16 cellular contexts compared by ENCODE assay signal in genomic region chr3:139695007-139695406, GRCh38. TPM values are rescaled to one million over a fixed set of nuclear protein-coding genes. Genes with fewer than 3 reads are reported as not detected.
DNase-seq lines count a peak whose midpoint lies in the region; ATAC-seq and TF ChIP-seq lines count a peak whose summit lies in the region.
"Had no signal": no experiment of that assay in that cellular context is flagged by ENCODE, and none has a peak within 500 bp of the region (broad histone marks: within the 10 kb centered on the region; RNA-seq: fewer than 3 reads in every experiment).

No MANE protein-coding gene starts in this region.

- no peaks in the 10 kb centered on the region for H3K27me3 ChIP-seq in MG63
- H3K27me3 ChIP-seq in neural cell (ENCODE audit: insufficient read depth, low read depth, low read length): no peaks in the 10 kb centered on the region
- H3K27me3 ChIP-seq: BE2C had no signal

- H3K9me2 ChIP-seq in neural cell (ENCODE audit: insufficient read depth, low read length): no peaks in the 10 kb centered on the region

- in situ Hi-C loops in G401 (cut with HindIII; ENCODE audit: low sequenced_read_pairs): no loop called here

- H3F3A ChIP-seq in neural cell (ENCODE audit: insufficient read depth, low read length, poor library complexity, severe bottlenecking): no peaks in the 10 kb centered on the region

- no peak for TF ChIP-seq CTCF in neural cell (IDR thresholded peaks at IDR 0.05; ENCODE audit: poor library complexity, severe bottlenecking)

- H3K4me2 ChIP-seq in neural cell (ENCODE audit: low read length): no peak overlapping the region

- H2AFZ ChIP-seq in neural cell (ENCODE audit: low read depth, low read length): no peak overlapping the region

- no peaks in the 10 kb centered on the region for H3K79me2 ChIP-seq in neural cell (replicated peaks; ENCODE audit: insufficient read depth, low read length)

- no peaks in the 10 kb centered on the region for H4K20me1 ChIP-seq in neural cell (ENCODE audit: insufficient read depth)

- H3K27ac ChIP-seq in neural cell (ENCODE audit: low read length): peak overlapping the region; percentile 30

- DNase-seq in G401 (ENCODE audit: low spot score) (peak; percentile 60), MG63 (peak; percentile 27), cerebellar cortex (ENCODE audit: low spot score) (peak; percentile 49)
- no peak for DNase-seq in activated naive CD4-positive, alpha-beta T cell treated with anti-CD3 and anti-CD28 coated beads, Interleukin-2, amount 50 U/mL, for 16 hours
- DNase-seq: BE2C; CD4-positive, CD25-positive, alpha-beta regulatory T cell; CD8-positive, alpha-beta memory T cell; COR-L47; DMS 273 treated with DMSO at 0.1 percent for 48 hours; DMS53; DND-41; EL had no signal

- no peak for TF ChIP-seq RAD21 in neural cell (conservative IDR thresholded peaks at IDR 0.05)

- H3K36me3 ChIP-seq in MG63: no peaks in the 10 kb centered on the region
- H3K36me3 ChIP-seq in neural cell (ENCODE audit: insufficient read depth, low read length): no peaks in the 10 kb centered on the region
- H3K36me3 ChIP-seq: BE2C, HAP-1 had no signal

- H3K4me3 ChIP-seq in MG63 (no peak overlapping the region), neural cell (ENCODE audit: low read length) (no peak overlapping the region)
- H3K4me3 ChIP-seq: HAP-1 had no signal

- H3K9me3 ChIP-seq in MG63: no peaks in the 10 kb centered on the region
- H3K9me3 ChIP-seq in neural cell (ENCODE audit: low read length): no peaks in the 10 kb centered on the region
- H3K9me3 ChIP-seq: BE2C, HAP-1 had no signal

- no peak overlapping the region for H3K9ac ChIP-seq in neural cell (ENCODE audit: low read length)

- TF ChIP-seq EP300 in neural cell (conservative IDR thresholded peaks at IDR 0.05; ENCODE audit: poor library complexity, severe bottlenecking): no peak

- ATAC-seq in HG02884 (IDR thresholded peaks at IDR 0.05; ENCODE audit: unreplicated experiment): no peak

TF ChIP-seq in neural cell, 6 proteins besides CTCF, POLR2A, EP300 and RAD21:
- TF ChIP-seq TAF1 (IDR thresholded peaks at IDR 0.05; ENCODE audit: low read depth) (no peak), SMC3 (conservative IDR thresholded peaks at IDR 0.05; ENCODE audit: poor library complexity) (no peak), REST (IDR thresholded peaks at IDR 0.05; ENCODE audit: borderline replicate concordance) (no peak), POLR2AphosphoS5 (IDR thresholded peaks at IDR 0.05) (no peak), MXI1 (conservative IDR thresholded peaks at IDR 0.05; ENCODE audit: poor library complexity, severe bottlenecking) (no peak), EZH2 (IDR thresholded peaks at IDR 0.05; ENCODE audit: borderline replicate concordance, insufficient read depth, low read length, poor library complexity, severe bottlenecking) (no peak)

RNA-seq across cellular contexts. Expression of gene NMNAT3, which starts 17.2 kb away (rescaled TPM):
- total RNA-seq in G401 (2014; rRNA removed; shearing (Covaris generic)): not detected in 2 replicates
- total RNA-seq in MG63 (2014; rRNA removed; shearing (Covaris generic); ENCODE audit: low replicate concordance): 0.37 and 1.6 TPM in 2 replicates
- 2.3 and 4.6 TPM in 2 replicates for polyA plus RNA-seq in neural cell
- polyA minus RNA-seq in neural cell: 2.4 and 3.9 TPM in 2 replicates
- total RNA-seq: H4 had no signal
